In genomic region chr12:121263206-121263605, GRCh38 we compare ENCODE assay signal across 8 cellular contexts.
"Had no signal": no experiment of that assay in that cellular context is flagged by ENCODE, and none has a peak within 500 bp of the region (broad histone marks: within the 10 kb centered on the region; RNA-seq: fewer than 3 reads in every experiment).

No MANE protein-coding gene starts in this region.

- FAIRE-seq: H1, H54, HepG2 had no signal

- ATAC-seq: GM23338, HepG2 had no signal

- H3K4me1 Mint-ChIP-seq: GM23338, H9 had no signal

- H3K27me3 Mint-ChIP-seq: IgD-negative memory B cell had no signal

- H2AFZ ChIP-seq: GM23338 had no signal

- DNase-seq: H9, HCEC 1CT had no signal

- H3K27ac Mint-ChIP-seq: GM23338, H9, IgD-negative memory B cell had no signal

- H3K4me3 Mint-ChIP-seq: GM23338, H9, IgD-negative memory B cell had no signal

- H3K4me3 ChIP-seq: GM23338 had no signal

- H3K9me3 Mint-ChIP-seq: GM23338, H9, IgD-negative memory B cell had no signal

- H3K4me2 ChIP-seq: GM23338 had no signal

- H3K27ac ChIP-seq: HL-60 had no signal
